ENCODE assay signal across 17 cellular contexts in genomic region chr22:26462971-26463661, GRCh38. TPM values are rescaled to one million over a fixed set of nuclear protein-coding genes. Genes with fewer than 3 reads are reported as not detected.
DNase-seq lines count a peak whose midpoint lies in the region; ATAC-seq, FAIRE-seq and TF ChIP-seq lines count a peak whose summit lies in the region.
"Had no signal": no experiment of that assay in that cellular context is flagged by ENCODE, and none has a peak within 500 bp of the region (broad histone marks: within the 10 kb centered on the region; RNA-seq: fewer than 3 reads in every experiment).

No MANE protein-coding gene starts in this region.

- intact Hi-C loops in HepG2 (cut with micrococcal nuclease; ENCODE audit: unreplicated experiment), result no loop called here

- no peak for TF ChIP-seq RAD21 in liver (IDR thresholded peaks at IDR 0.05)
- TF ChIP-seq RAD21 in HepG2 (CRISPR knock-in tag; IDR thresholded peaks at IDR 0.05), result no peak

- H3K4me1 ChIP-seq in liver (ENCODE audit: control insufficient read depth in 4 of 4, insufficient read depth in 4 of 4, low read length in 3 of 4) (peaks cover 0 to 9% (median 2%) of the 10 kb centered on the region in 4 donors), HepG2 (ENCODE audit: insufficient read depth, low read length) (peaks cover 16% of the 10 kb centered on the region), endodermal cell (ENCODE audit: control insufficient read depth, insufficient read depth, low read length) (peaks cover 7% of the 10 kb centered on the region)
- H3K4me1 ChIP-seq: thyroid gland had no signal

- TF ChIP-seq EP300 in HepG2 (IDR thresholded peaks at IDR 0.05; ENCODE audit: low read depth in 2 of 2, low read length in 2 of 2) (no peak), HepG2 (CRISPR knock-in tag; IDR thresholded peaks at IDR 0.05; ENCODE audit: borderline replicate concordance) (no peak)

- H3K4me3 ChIP-seq in liver (ENCODE audit: low read depth in 1 of 3, low read length in 3 of 3) (no peak overlapping the region), HepG2 (replicated peaks in 1 of 3; ENCODE audit: insufficient read depth in 1 of 3, low read depth in 2 of 3, low read length in 3 of 3) (no peak overlapping the region), endodermal cell (ENCODE audit: low read length) (no peak overlapping the region)
- H3K4me3 ChIP-seq: mucosa of descending colon, thyroid gland had no signal

- H3K27me3 Mint-ChIP-seq in endodermal cell (ENCODE audit: insufficient read depth) (no peaks in the 10 kb centered on the region), neural crest cell (ENCODE audit: low read depth) (no peaks in the 10 kb centered on the region)

- H3K9me3 Mint-ChIP-seq in endodermal cell (no peaks in the 10 kb centered on the region), neural crest cell (no peaks in the 10 kb centered on the region)
- H3K9me3 Mint-ChIP-seq: WTC11 had no signal

- H3K4me2 ChIP-seq in HepG2 (ENCODE audit: low read depth, low read length), result no peak overlapping the region

- H3K79me2 ChIP-seq in HepG2 (ENCODE audit: insufficient read depth, low read length), result no peaks in the 10 kb centered on the region

- DNase-seq in HepG2 (ENCODE audit: low spot score) (no peak), endodermal cell (no peak), neural crest cell (ENCODE audit: low read depth, low spot score) (no peak), GM12891 (ENCODE audit: insufficient read length, low spot score) (no peak)
- DNase-seq in stimulated activated CD4-positive, alpha-beta T cell treated with anti-CD3 and anti-CD28 coated beads, Interleukin-4, amount 100 ng/mL, for 4 hours, result no peak
- DNase-seq in activated effector memory CD4-positive, alpha-beta T cell treated with Interleukin-2 at 50 U/mL for 16 hours, result no peak
- DNase-seq: activated naive CD4-positive, alpha-beta T cell treated with Interleukin-2 at 50 U/mL for 16 hours; islet precursor cell; mucosa of descending colon; NCI-H1694 treated with DMSO at 0.1 percent for 48 hours; PC-3; stimulated activated CD4-positive, alpha-beta T cell treated with anti-CD3 and anti-CD28 coated beads, Interleukin-1b, Interleukin-23, amount 100 ng/mL, for 48 hours; thyroid gland had no signal

- 79% methylated on average over 10 of the region's 10 CpGs for WGBS in liver
- 95% methylated on average over 8 of the region's 10 CpGs for WGBS in HepG2 (ENCODE audit: low lambda C conversion rate)
- 84 to 87% methylated on average over 10 of the region's 10 CpGs for WGBS in endodermal cell (ENCODE audit: insufficient coverage in 1 of 2, insufficient read length in 1 of 2), 2 experiments

- H3K27me3 ChIP-seq in liver (ENCODE audit: control insufficient read depth in 4 of 4, insufficient read depth in 4 of 4, low read length in 3 of 4), result no peaks in the 10 kb centered on the region
- H3K27me3 ChIP-seq in HepG2 (ENCODE audit: control insufficient read depth in 1 of 2, insufficient read depth in 2 of 2, low read length in 2 of 2), result no peaks in the 10 kb centered on the region
- H3K27me3 ChIP-seq in endodermal cell (ENCODE audit: control insufficient read depth, insufficient read depth, low read length, poor library complexity, severe bottlenecking), result no peaks in the 10 kb centered on the region
- H3K27me3 ChIP-seq: thyroid gland had no signal

- no peak overlapping the region for H3K27ac Mint-ChIP-seq in endodermal cell
- H3K27ac Mint-ChIP-seq in neural crest cell (ENCODE audit: unreplicated experiment), result peak overlapping the region; percentile 96
- H3K27ac Mint-ChIP-seq: WTC11 had no signal

- POLR2A ChIA-PET in HepG2 (lab: Yijun Ruan, JAX), result interaction anchor here (2.5 kb wide), 1 partner anchor 20 kb away, joined by 10 read pairs; the partner anchor contains the start of genes HPS4 and SRRD

- CTCF ChIA-PET in HepG2 (lab: Yijun Ruan, JAX; ENCODE audit: low intra/inter-chr PET ratio, low total read pairs), result no interaction called here

- H3K4me3 Mint-ChIP-seq in endodermal cell, result no peak overlapping the region
- no peak overlapping the region for H3K4me3 Mint-ChIP-seq in neural crest cell
- H3K4me3 Mint-ChIP-seq: WTC11 had no signal

- H3K36me3 Mint-ChIP-seq in endodermal cell (ENCODE audit: low read depth) (peaks cover 47% of the 10 kb centered on the region), neural crest cell (ENCODE audit: low read depth) (peaks cover 7% of the 10 kb centered on the region)

- ATAC-seq in HepG2, result no peak
- ATAC-seq in HG03520 (IDR thresholded peaks at IDR 0.05; ENCODE audit: unreplicated experiment), result no peak
- ATAC-seq: mucosa of descending colon, PC-3, WTC11 had no signal

- in situ Hi-C loops in HepG2 (cut with HindIII; ENCODE audit: extremely low pct_ligation_motif_present, low pct_unique_long_range_greater_than_20kb), result loop anchor here (5.0 kb wide), 1 partner anchor 96 kb away; no protein-coding TSS in a partner anchor

- no peak overlapping the region for H2AFZ ChIP-seq in HepG2 (ENCODE audit: low read length)

- TF ChIP-seq CTCF in liver (IDR thresholded peaks at IDR 0.05; ENCODE audit: low read depth, low read length, missing input control) (no peak), HepG2 (CRISPR knock-in tag; IDR thresholded peaks at IDR 0.05) (no peak), endodermal cell (conservative IDR thresholded peaks at IDR 0.05) (no peak), neural crest cell (conservative IDR thresholded peaks at IDR 0.05) (no peak)

- no peak overlapping the region for H3K9ac ChIP-seq in liver (ENCODE audit: low read depth in 1 of 2, low read length in 2 of 2)
- H3K9ac ChIP-seq in HepG2 (ENCODE audit: insufficient read depth, low read depth, low read length), result no peak overlapping the region
- H3K9ac ChIP-seq in endodermal cell (ENCODE audit: extremely low read depth, low read length, poor library complexity, severe bottlenecking), result no peak overlapping the region

- no TSS peak for BruUV-seq in HepG2 (replicated peaks; lab: Mats Ljungman, UMichigan)

- H3K4me1 Mint-ChIP-seq in endodermal cell (peaks cover 6% of the 10 kb centered on the region), neural crest cell (peaks cover 21% of the 10 kb centered on the region)

- H3K27ac ChIP-seq in liver (ENCODE audit: low read depth in 1 of 2, low read length in 2 of 2) (no peak overlapping the region), HepG2 (ENCODE audit: extremely low read length, insufficient read depth, low read length) (no peak overlapping the region), endodermal cell (ENCODE audit: low read depth, low read length) (peak overlapping the region; percentile 79)
- H3K27ac ChIP-seq: thyroid gland had no signal

- H3K9me3 ChIP-seq in liver (ENCODE audit: control insufficient read depth in 4 of 4, low read length in 3 of 4), result no peaks in the 10 kb centered on the region
- H3K9me3 ChIP-seq in HepG2 (ENCODE audit: low read length), result no peaks in the 10 kb centered on the region
- H3K9me3 ChIP-seq in endodermal cell (ENCODE audit: control insufficient read depth, low read length), result no peaks in the 10 kb centered on the region
- H3K9me3 ChIP-seq: mucosa of descending colon, thyroid gland had no signal

- FAIRE-seq in HepG2 (lab: Jason Lieb, UNC), result no peak
- no peak for FAIRE-seq in GM12891 (lab: Jason Lieb, UNC)
- FAIRE-seq: endometrium had no signal

- TF ChIP-seq POLR2A in HepG2 (IDR thresholded peaks at IDR 0.05; ENCODE audit: insufficient read depth in 1 of 2, low read depth in 2 of 2, low read length in 2 of 2), result no peak
- TF ChIP-seq POLR2A in GM12891 (IDR thresholded peaks at IDR 0.05; ENCODE audit: low read depth, low read length), result no peak

- peaks cover 4% of the 10 kb centered on the region for H4K20me1 ChIP-seq in HepG2 (ENCODE audit: insufficient read depth, low read length)

- H3K36me3 ChIP-seq in liver (ENCODE audit: control insufficient read depth in 4 of 4, insufficient read depth in 3 of 4, low read depth in 1 of 4, low read length in 3 of 4), result peaks cover 8 to 66% (median 41%) of the 10 kb centered on the region in 4 donors
- peaks cover 32 to 72% of the 10 kb centered on the region in 2 experiments for H3K36me3 ChIP-seq in HepG2 (replicated peaks in 1 of 2; ENCODE audit: control insufficient read depth in 1 of 2, insufficient read depth in 2 of 2, low read length in 2 of 2)
- H3K36me3 ChIP-seq in endodermal cell (ENCODE audit: control insufficient read depth, insufficient read depth, low read length), result peaks cover 71% of the 10 kb centered on the region

RNA-seq across cellular contexts. Expression of gene HPS4, which starts 20.5 kb away (rescaled TPM):
- 10 to 100 TPM; 13.6 to 26.2 TPM for total RNA-seq in liver
- 10 to 100 TPM in 1 of 2 donors, 1 to 10 TPM in 1; 5.4 to 11.6 TPM for polyA plus RNA-seq in liver
- total RNA-seq in HepG2 (2016; rRNA removed; fragmentation: Illumina TruSeq; extraction: Trizol), result 29.7 and 34.0 TPM in 2 replicates
- 6.1 and 12.7 TPM in 2 replicates for total RNA-seq in HepG2 (2016; cell fraction: cytosol; rRNA removed; fragmentation: Illumina TruSeq; extraction: Trizol; ENCODE audit: low read depth)
- 28.2 and 33.4 TPM in 2 replicates for total RNA-seq in HepG2 (2016; cell fraction: insoluble cytoplasmic fraction; rRNA removed; fragmentation: Illumina TruSeq; extraction: Trizol)
- 12.8 and 13.4 TPM in 2 replicates for total RNA-seq in HepG2 (2016; cell fraction: membrane; rRNA removed; fragmentation: Illumina TruSeq; extraction: Trizol)
- total RNA-seq in HepG2 (2016; cell fraction: nucleus; rRNA removed; fragmentation: Illumina TruSeq; extraction: Trizol), result 47.5 and 51.3 TPM in 2 replicates
- polyA plus RNA-seq in HepG2 (2011; rRNA removed), result 27.4 and 28.0 TPM in 2 replicates
- polyA plus RNA-seq in HepG2 (2011; cell fraction: cytosol; rRNA removed), result 14.0 and 16.9 TPM in 2 replicates
- 114 and 121 TPM in 2 replicates for polyA plus RNA-seq in HepG2 (2011; cell fraction: nucleus; rRNA removed)
- 20.2 and 21.3 TPM in 2 replicates for polyA plus RNA-seq in HepG2 (2012)
- 2.0 TPM in 2 replicates for polyA plus RNA-seq in HepG2 (2016; cell fraction: cytosol; fragmentation: Illumina TruSeq; extraction: Trizol; ENCODE audit: low read depth)
- 14.9 and 19.8 TPM in 2 replicates for polyA plus RNA-seq in HepG2 (2016; cell fraction: insoluble cytoplasmic fraction; fragmentation: Illumina TruSeq; extraction: Trizol; ENCODE audit: low read depth)
- 4.4 and 5.3 TPM in 2 replicates for polyA plus RNA-seq in HepG2 (2016; cell fraction: membrane; fragmentation: Illumina TruSeq; extraction: Trizol; ENCODE audit: low read depth)
- 67.8 and 71.6 TPM in 2 replicates for polyA plus RNA-seq in HepG2 (2016; cell fraction: nucleus; fragmentation: Illumina TruSeq; extraction: Trizol; ENCODE audit: insufficient read depth, low read depth)
- 18.5 and 40.6 TPM in 2 replicates for polyA minus RNA-seq in HepG2 (2011; rRNA and poly(A)+ RNA removed; ENCODE audit: low replicate concordance)
- polyA minus RNA-seq in HepG2 (2011; cell fraction: cytosol; rRNA and poly(A)+ RNA removed), result 9.3 and 10.6 TPM in 2 replicates
- polyA minus RNA-seq in HepG2 (2011; cell fraction: nucleus; rRNA and poly(A)+ RNA removed), result 61.7 and 71.9 TPM in 2 replicates
- total RNA-seq in endodermal cell, result 10 to 100 TPM; 41.7 to 57.6 TPM
- polyA plus RNA-seq in endodermal cell (2013, experiment 1 of 2), result 45.7 TPM
- polyA plus RNA-seq in endodermal cell (2013, experiment 2 of 2), result 41.7 TPM
- total RNA-seq in neural crest cell, result 48.5 and 50.9 TPM in 2 replicates
- 16.9 TPM for polyA plus RNA-seq in GM12891 (2012; ENCODE audit: low read depth, missing spikeins)

RNA-seq across cellular contexts. Expression of gene SRRD, which starts 20.6 kb away (rescaled TPM):
- total RNA-seq in liver (10 to 100 TPM; 15.1 to 18.6 TPM), HepG2 (2016; rRNA removed; fragmentation: Illumina TruSeq; extraction: Trizol) (36.6 and 56.5 TPM in 2 replicates), endodermal cell (10 to 100 TPM; 27.4 to 30.0 TPM), neural crest cell (30.8 and 32.4 TPM in 2 replicates)
- polyA plus RNA-seq in liver (10 to 100 TPM in 1 of 2 donors, 1 to 10 TPM in 1; 8.7 to 12.2 TPM), HepG2 (2011; rRNA removed) (21.8 and 22.8 TPM in 2 replicates)
- 17.9 and 19.5 TPM in 2 replicates for total RNA-seq in HepG2 (2016; cell fraction: cytosol; rRNA removed; fragmentation: Illumina TruSeq; extraction: Trizol; ENCODE audit: low read depth)
- 32.5 and 46.6 TPM in 2 replicates for total RNA-seq in HepG2 (2016; cell fraction: insoluble cytoplasmic fraction; rRNA removed; fragmentation: Illumina TruSeq; extraction: Trizol)
- total RNA-seq in HepG2 (2016; cell fraction: membrane; rRNA removed; fragmentation: Illumina TruSeq; extraction: Trizol), result 41.5 and 47.4 TPM in 2 replicates
- 15.6 and 20.0 TPM in 2 replicates for total RNA-seq in HepG2 (2016; cell fraction: nucleus; rRNA removed; fragmentation: Illumina TruSeq; extraction: Trizol)
- polyA plus RNA-seq in HepG2 (2011; cell fraction: cytosol; rRNA removed), result 14.2 and 19.3 TPM in 2 replicates
- polyA plus RNA-seq in HepG2 (2011; cell fraction: nucleus; rRNA removed), result 6.5 and 12.7 TPM in 2 replicates
- 16.5 and 18.1 TPM in 2 replicates for polyA plus RNA-seq in HepG2 (2012)
- polyA plus RNA-seq in HepG2 (2016; cell fraction: cytosol; fragmentation: Illumina TruSeq; extraction: Trizol; ENCODE audit: low read depth), result 38.8 and 45.5 TPM in 2 replicates
- 54.6 and 54.9 TPM in 2 replicates for polyA plus RNA-seq in HepG2 (2016; cell fraction: insoluble cytoplasmic fraction; fragmentation: Illumina TruSeq; extraction: Trizol; ENCODE audit: low read depth)
- 41.2 and 47.5 TPM in 2 replicates for polyA plus RNA-seq in HepG2 (2016; cell fraction: membrane; fragmentation: Illumina TruSeq; extraction: Trizol; ENCODE audit: low read depth)
- 23.9 and 26.3 TPM in 2 replicates for polyA plus RNA-seq in HepG2 (2016; cell fraction: nucleus; fragmentation: Illumina TruSeq; extraction: Trizol; ENCODE audit: insufficient read depth, low read depth)
- polyA minus RNA-seq in HepG2 (2011; rRNA and poly(A)+ RNA removed; ENCODE audit: low replicate concordance), result 13.6 and 15.2 TPM in 2 replicates
- polyA minus RNA-seq in HepG2 (2011; cell fraction: cytosol; rRNA and poly(A)+ RNA removed), result 8.6 and 10.8 TPM in 2 replicates
- 14.0 and 18.3 TPM in 2 replicates for polyA minus RNA-seq in HepG2 (2011; cell fraction: nucleus; rRNA and poly(A)+ RNA removed)
- polyA plus RNA-seq in endodermal cell (2013, experiment 1 of 2), result 26.7 TPM
- polyA plus RNA-seq in endodermal cell (2013, experiment 2 of 2), result 25.2 TPM
- polyA plus RNA-seq in GM12891 (2012; ENCODE audit: low read depth, missing spikeins), result 15.2 TPM

RNA-seq across cellular contexts. Expression of gene ASPHD2, which starts 34.1 kb away (rescaled TPM):
- total RNA-seq in liver (under 1 TPM; 0.17 to 0.47 TPM), HepG2 (2016; rRNA removed; fragmentation: Illumina TruSeq; extraction: Trizol) (0.04 TPM in 1 of 2 replicates, not detected in the other), endodermal cell (1 to 10 TPM; 6.0 to 7.3 TPM), neural crest cell (4.5 and 4.9 TPM in 2 replicates)
- polyA plus RNA-seq in liver (under 1 TPM; 0.12 to 0.19 TPM), HepG2 (2011; rRNA removed) (0.04 TPM in 2 replicates)
- not detected in 2 replicates for total RNA-seq in HepG2 (2016; cell fraction: cytosol; rRNA removed; fragmentation: Illumina TruSeq; extraction: Trizol; ENCODE audit: low read depth)
- total RNA-seq in HepG2 (2016; cell fraction: insoluble cytoplasmic fraction; rRNA removed; fragmentation: Illumina TruSeq; extraction: Trizol), result 0.06 TPM in 1 of 2 replicates, not detected in the other
- 0.06 TPM in 1 of 2 replicates, not detected in the other for total RNA-seq in HepG2 (2016; cell fraction: membrane; rRNA removed; fragmentation: Illumina TruSeq; extraction: Trizol)
- total RNA-seq in HepG2 (2016; cell fraction: nucleus; rRNA removed; fragmentation: Illumina TruSeq; extraction: Trizol), result 0.09 TPM in 1 of 2 replicates, not detected in the other
- 0.03 and 0.04 TPM in 2 replicates for polyA plus RNA-seq in HepG2 (2011; cell fraction: cytosol; rRNA removed)
- 0.05 TPM in 2 replicates for polyA plus RNA-seq in HepG2 (2011; cell fraction: nucleus; rRNA removed)
- 0.13 and 0.28 TPM in 2 replicates for polyA plus RNA-seq in HepG2 (2012)
- polyA plus RNA-seq in HepG2 (2016; cell fraction: cytosol; fragmentation: Illumina TruSeq; extraction: Trizol; ENCODE audit: low read depth), result 0.03 TPM in 1 of 2 replicates, not detected in the other
- polyA plus RNA-seq in HepG2 (2016; cell fraction: insoluble cytoplasmic fraction; fragmentation: Illumina TruSeq; extraction: Trizol; ENCODE audit: low read depth), result not detected in 2 replicates
- not detected in 2 replicates for polyA plus RNA-seq in HepG2 (2016; cell fraction: membrane; fragmentation: Illumina TruSeq; extraction: Trizol; ENCODE audit: low read depth)
- not detected in 2 replicates for polyA plus RNA-seq in HepG2 (2016; cell fraction: nucleus; fragmentation: Illumina TruSeq; extraction: Trizol; ENCODE audit: insufficient read depth, low read depth)
- polyA minus RNA-seq in HepG2 (2011; rRNA and poly(A)+ RNA removed; ENCODE audit: low replicate concordance), result 0.05 TPM in 1 of 2 replicates, not detected in the other
- polyA minus RNA-seq in HepG2 (2011; cell fraction: cytosol; rRNA and poly(A)+ RNA removed), result not detected in 2 replicates
- not detected in 2 replicates for polyA minus RNA-seq in HepG2 (2011; cell fraction: nucleus; rRNA and poly(A)+ RNA removed)
- polyA plus RNA-seq in endodermal cell (2013, experiment 1 of 2), result 13.9 TPM
- 12.9 TPM for polyA plus RNA-seq in endodermal cell (2013, experiment 2 of 2)
- polyA plus RNA-seq in GM12891 (2012; ENCODE audit: low read depth, missing spikeins), result 2.7 TPM

RNA-seq across cellular contexts. Expression of gene TFIP11, which starts 49.2 kb away (rescaled TPM):
- total RNA-seq in liver (10 to 100 TPM; 27.8 to 31.7 TPM), HepG2 (2016; rRNA removed; fragmentation: Illumina TruSeq; extraction: Trizol) (20.8 and 22.8 TPM in 2 replicates), endodermal cell (10 to 100 TPM; 28.4 to 28.9 TPM), neural crest cell (33.6 and 34.3 TPM in 2 replicates)
- polyA plus RNA-seq in liver (10 to 100 TPM; 14.3 to 21.3 TPM), HepG2 (2011; rRNA removed) (15.4 and 18.4 TPM in 2 replicates)
- 2.5 and 2.8 TPM in 2 replicates for total RNA-seq in HepG2 (2016; cell fraction: cytosol; rRNA removed; fragmentation: Illumina TruSeq; extraction: Trizol; ENCODE audit: low read depth)
- total RNA-seq in HepG2 (2016; cell fraction: insoluble cytoplasmic fraction; rRNA removed; fragmentation: Illumina TruSeq; extraction: Trizol), result 20.2 and 22.6 TPM in 2 replicates
- 4.9 and 5.7 TPM in 2 replicates for total RNA-seq in HepG2 (2016; cell fraction: membrane; rRNA removed; fragmentation: Illumina TruSeq; extraction: Trizol)
- 17.0 and 24.6 TPM in 2 replicates for total RNA-seq in HepG2 (2016; cell fraction: nucleus; rRNA removed; fragmentation: Illumina TruSeq; extraction: Trizol)
- 11.9 and 14.9 TPM in 2 replicates for polyA plus RNA-seq in HepG2 (2011; cell fraction: cytosol; rRNA removed)
- 19.7 and 24.6 TPM in 2 replicates for polyA plus RNA-seq in HepG2 (2011; cell fraction: nucleus; rRNA removed)
- polyA plus RNA-seq in HepG2 (2012), result 11.8 and 16.2 TPM in 2 replicates
- 0.94 and 1.1 TPM in 2 replicates for polyA plus RNA-seq in HepG2 (2016; cell fraction: cytosol; fragmentation: Illumina TruSeq; extraction: Trizol; ENCODE audit: low read depth)
- polyA plus RNA-seq in HepG2 (2016; cell fraction: insoluble cytoplasmic fraction; fragmentation: Illumina TruSeq; extraction: Trizol; ENCODE audit: low read depth), result 16.1 and 16.3 TPM in 2 replicates
- 1.7 and 2.2 TPM in 2 replicates for polyA plus RNA-seq in HepG2 (2016; cell fraction: membrane; fragmentation: Illumina TruSeq; extraction: Trizol; ENCODE audit: low read depth)
- 22.2 and 27.8 TPM in 2 replicates for polyA plus RNA-seq in HepG2 (2016; cell fraction: nucleus; fragmentation: Illumina TruSeq; extraction: Trizol; ENCODE audit: insufficient read depth, low read depth)
- polyA minus RNA-seq in HepG2 (2011; rRNA and poly(A)+ RNA removed; ENCODE audit: low replicate concordance), result 32.9 and 35.2 TPM in 2 replicates
- polyA minus RNA-seq in HepG2 (2011; cell fraction: cytosol; rRNA and poly(A)+ RNA removed), result 11.9 and 15.1 TPM in 2 replicates
- polyA minus RNA-seq in HepG2 (2011; cell fraction: nucleus; rRNA and poly(A)+ RNA removed), result 30.3 and 31.2 TPM in 2 replicates
- 21.4 TPM for polyA plus RNA-seq in endodermal cell (2013, experiment 1 of 2)
- polyA plus RNA-seq in endodermal cell (2013, experiment 2 of 2), result 23.5 TPM
- 20.4 TPM for polyA plus RNA-seq in GM12891 (2012; ENCODE audit: low read depth, missing spikeins)
